Comparison of ENCODE assay signal across 9 cellular contexts in the genomic region with DNA sequence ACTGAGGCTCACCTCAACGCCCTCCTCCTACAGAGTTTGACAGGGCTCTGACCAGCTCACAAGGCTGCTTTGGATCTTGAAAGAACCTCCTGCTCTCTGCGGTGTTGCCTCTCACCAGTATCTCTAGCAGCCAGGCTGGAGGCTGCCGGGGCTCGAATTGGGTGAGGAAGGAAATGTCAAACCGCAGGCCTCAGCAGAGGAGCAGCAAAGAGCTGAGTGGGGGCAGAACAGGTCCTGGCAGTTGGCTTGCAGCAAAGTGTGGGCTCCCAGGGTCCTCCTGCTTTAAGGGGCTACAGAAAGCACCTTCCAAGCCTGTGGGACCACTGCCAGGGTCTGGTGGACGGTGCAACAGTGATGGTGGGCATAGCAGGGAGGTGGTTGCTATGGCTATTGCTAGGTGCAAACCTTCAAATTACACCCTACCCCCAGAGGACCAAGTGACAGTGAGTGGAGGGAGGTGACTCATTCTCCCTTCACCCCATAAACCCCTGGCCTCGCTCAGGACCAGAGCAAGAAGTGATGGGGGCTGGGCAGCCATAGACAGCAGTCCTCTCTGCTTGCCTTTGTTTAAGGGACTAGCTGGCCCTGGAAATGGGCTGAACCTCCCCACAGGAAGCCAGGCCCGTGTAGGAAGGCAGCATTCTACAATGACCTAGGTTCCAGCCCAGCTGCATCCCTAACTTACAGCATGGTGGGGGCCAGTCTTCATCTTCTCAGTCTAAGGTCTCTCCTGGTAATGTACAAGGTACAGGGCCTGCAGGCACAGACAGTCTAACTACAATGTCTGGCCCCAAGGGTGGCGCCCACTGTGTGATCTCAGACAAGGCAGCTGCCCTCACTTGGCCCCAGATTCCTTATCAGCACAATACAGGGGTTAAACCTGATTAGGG. TPM values are rescaled to one million over a fixed set of nuclear protein-coding genes. Genes with fewer than 3 reads are reported as not detected.
A peak's percentile ranks its signal among the peaks of the same experiment; 100 is the strongest.
DNase-seq lines count a peak whose midpoint lies in the region; ATAC-seq and TF ChIP-seq lines count a peak whose summit lies in the region.
"Had no signal": no experiment of that assay in that cellular context is flagged by ENCODE, and none has a peak within 500 bp of the region (broad histone marks: within the 10 kb centered on the region; RNA-seq: fewer than 3 reads in every experiment).

No MANE protein-coding gene starts in this region.

- H3K27ac ChIP-seq in CD8-positive, alpha-beta T cell (ENCODE audit: low read depth, low read length), result peak overlapping the region; percentile 36
- peak overlapping the region in 1 of 2 donors; percentile 1 for H3K27ac ChIP-seq in coronary artery

- H3K9me3 ChIP-seq in CD8-positive, alpha-beta T cell (ENCODE audit: low read length), result no peaks in the 10 kb centered on the region

- H3K36me3 ChIP-seq in CD8-positive, alpha-beta T cell (ENCODE audit: insufficient read depth, low read length), result peaks cover 30% of the 10 kb centered on the region

- peak overlapping the region; percentile 78 for H3K4me3 Mint-ChIP-seq in CD8-positive, alpha-beta T cell
- H3K4me3 Mint-ChIP-seq in activated CD8-positive, alpha-beta T cell treated with anti-CD3 and anti-CD28 coated beads, Interleukin-2, amount 10 ng/mL, durations not matched to agents 7 days and 5 days, result peak overlapping the region; percentile 72

- H3K4me1 Mint-ChIP-seq in CD8-positive, alpha-beta T cell (ENCODE audit: low read depth), result peaks cover 97% of the 10 kb centered on the region
- peaks cover 94% of the 10 kb centered on the region for H3K4me1 Mint-ChIP-seq in activated CD8-positive, alpha-beta T cell treated with anti-CD3 and anti-CD28 coated beads, Interleukin-2, amount 10 ng/mL, durations not matched to agents 7 days and 5 days (ENCODE audit: low read depth)

- CTCF ChIA-PET in CD8-positive, alpha-beta T cell (lab: Charles Lee), result interaction anchor here (0.7 to 6.3 kb wide), 14 partner anchors 11 to 60 kb away, joined by 3 to 70 read pairs (median 8); a partner anchor contains a TSS
- CTCF ChIA-PET in activated CD8-positive, alpha-beta T cell treated with anti-CD3 and anti-CD28 coated beads, Interleukin-2, amount 10 ng/mL, durations not matched to agents 7 days and 5 days (lab: Charles Lee), result interaction anchor here (0.8 to 11.4 kb wide), 11 partner anchors 12 to 60 kb away, joined by 3 to 324 read pairs (median 9); a partner anchor contains a TSS

- peak; percentile 67 for ATAC-seq in CD8-positive, alpha-beta T cell
- ATAC-seq in GM21526 (IDR thresholded peaks at IDR 0.05; ENCODE audit: low FRiP score, unreplicated experiment), result peak; percentile 90
- ATAC-seq in activated CD8-positive, alpha-beta T cell treated with anti-CD3 and anti-CD28 coated beads, Interleukin-2, amount 10 ng/mL, durations not matched to agents 7 days and 5 days, result peak; percentile 77
- ATAC-seq in left cardiac atrium, result peak; percentile 61 to 77

- in situ Hi-C loops in KBM-7 (cut with MboI; ENCODE audit: low pct_unique_long_range_greater_than_20kb, low sequenced_read_pairs), result no loop called here

- no peak for TF ChIP-seq CTCF in CD8-positive, alpha-beta T cell (IDR thresholded peaks at IDR 0.05)
- TF ChIP-seq CTCF in coronary artery (IDR thresholded peaks at IDR 0.05), result no peak

- H3K27ac Mint-ChIP-seq in CD8-positive, alpha-beta T cell, result peak overlapping the region; percentile 97
- H3K27ac Mint-ChIP-seq in activated CD8-positive, alpha-beta T cell treated with anti-CD3 and anti-CD28 coated beads, Interleukin-2, amount 10 ng/mL, durations not matched to agents 7 days and 5 days, result peak overlapping the region; percentile 94

- H3K9me3 Mint-ChIP-seq in CD8-positive, alpha-beta T cell, result no peaks in the 10 kb centered on the region
- H3K9me3 Mint-ChIP-seq in activated CD8-positive, alpha-beta T cell treated with anti-CD3 and anti-CD28 coated beads, Interleukin-2, amount 10 ng/mL, durations not matched to agents 7 days and 5 days (ENCODE audit: insufficient read depth), result no peaks in the 10 kb centered on the region

- intact Hi-C loops in CD8-positive, alpha-beta T cell (cut with DNase I, micrococcal nuclease), result loop anchor here (1.0 to 2.0 kb wide), 7 partner anchors 9 to 52 kb away; no protein-coding TSS in a partner anchor
- intact Hi-C loops in left cardiac atrium (cut with DNase I), result no loop called here

- no peaks in the 10 kb centered on the region for H3K27me3 ChIP-seq in CD8-positive, alpha-beta T cell (ENCODE audit: insufficient read depth, low read length)

- peak overlapping the region; percentile 40 for H3K4me3 ChIP-seq in CD8-positive, alpha-beta T cell (ENCODE audit: low read depth, low read length)
- no peak overlapping the region for H3K4me3 ChIP-seq in coronary artery

- POLR2A ChIA-PET in CD8-positive, alpha-beta T cell (lab: Charles Lee), result interaction anchor here (0.7 to 21.0 kb wide), 13 partner anchors 12 to 60 kb away, joined by 3 to 494 read pairs (median 5); a partner anchor contains a TSS
- POLR2A ChIA-PET in activated CD8-positive, alpha-beta T cell treated with anti-CD3 and anti-CD28 coated beads, Interleukin-2, amount 10 ng/mL, durations not matched to agents 7 days and 5 days (lab: Charles Lee), result interaction anchor here (0.6 to 21.2 kb wide), 6 partner anchors 12 to 173 kb away, joined by 3 to 898 read pairs (median 42); a partner anchor contains a TSS

- H3K36me3 Mint-ChIP-seq in CD8-positive, alpha-beta T cell, result peaks cover 73% of the 10 kb centered on the region
- H3K36me3 Mint-ChIP-seq in activated CD8-positive, alpha-beta T cell treated with anti-CD3 and anti-CD28 coated beads, Interleukin-2, amount 10 ng/mL, durations not matched to agents 7 days and 5 days (ENCODE audit: low read depth), result peaks cover 88% of the 10 kb centered on the region

- no peaks in the 10 kb centered on the region for H3K27me3 Mint-ChIP-seq in CD8-positive, alpha-beta T cell (ENCODE audit: low read depth)
- H3K27me3 Mint-ChIP-seq in activated CD8-positive, alpha-beta T cell treated with anti-CD3 and anti-CD28 coated beads, Interleukin-2, amount 10 ng/mL, durations not matched to agents 7 days and 5 days (ENCODE audit: low read depth), result no peaks in the 10 kb centered on the region

- H3K4me1 ChIP-seq in CD8-positive, alpha-beta T cell (ENCODE audit: insufficient read depth, low read length), result peaks cover 95% of the 10 kb centered on the region

- DNase-seq in CD8-positive, alpha-beta T cell, result peak; percentile 76 to 95 (median 86)
- peak; percentile 98 for DNase-seq in KBM-7
- peak; percentile 97 for DNase-seq in activated CD8-positive, alpha-beta T cell treated with anti-CD3 and anti-CD28 coated beads, Interleukin-2, amount 10 ng/mL, durations not matched to agents 7 days and 5 days
- peak; percentile 50 for DNase-seq in left cardiac atrium
- DNase-seq in stimulated activated CD8-positive, alpha-beta memory T cell treated with anti-CD3 and anti-CD28 coated beads, Interleukin-15, amount 100 ng/mL, for 24 hours (ENCODE audit: low read depth), result peak; percentile 45
- no peak for DNase-seq in coronary artery (ENCODE audit: low spot score)
- no peak for DNase-seq in NCI-H2029 (lab: John Stamatoyannopoulos, UW)

RNA-seq across cellular contexts. Expression of a gene that starts 18.7 kb away (rescaled TPM):
- total RNA-seq in CD8-positive, alpha-beta T cell, result 100 to 1,000 TPM; 132 to 140 TPM
- 100 to 1,000 TPM; 386 TPM for total RNA-seq in activated CD8-positive, alpha-beta T cell treated with anti-CD3 and anti-CD28 coated beads, Interleukin-2, amount 10 ng/mL, durations not matched to agents 7 days and 5 days
- total RNA-seq in left cardiac atrium, result 10 to 100 TPM; 10.6 to 12.3 TPM
- total RNA-seq: Daoy had no signal

RNA-seq across cellular contexts. Expression of a gene that starts 46.1 kb away (rescaled TPM):
- total RNA-seq in CD8-positive, alpha-beta T cell, result not detected
- not detected for total RNA-seq in activated CD8-positive, alpha-beta T cell treated with anti-CD3 and anti-CD28 coated beads, Interleukin-2, amount 10 ng/mL, durations not matched to agents 7 days and 5 days
- total RNA-seq in left cardiac atrium, result not detected
- total RNA-seq: Daoy had no signal

Comparison
In these comparisons a context has a peak if more than half of its experiments do, and no peak if none do; other contexts are left out.
1. DNase-seq: peak in CD8-positive, alpha-beta T cell (7 of 7), KBM-7 (single experiment), activated CD8-positive, alpha-beta T cell treated with anti-CD3 and anti-CD28 coated beads, Interleukin-2, amount 10 ng/mL, durations not matched to agents 7 days and 5 days (single experiment), left cardiac atrium (single experiment) and stimulated activated CD8-positive, alpha-beta memory T cell treated with anti-CD3 and anti-CD28 coated beads, Interleukin-15, amount 100 ng/mL, for 24 hours (single experiment); none in coronary artery (single experiment) and NCI-H2029 (single experiment).
2. RNA of a gene that starts 18.7 kb away (total RNA-seq): 386 TPM in activated CD8-positive, alpha-beta T cell treated with anti-CD3 and anti-CD28 coated beads, Interleukin-2, amount 10 ng/mL, durations not matched to agents 7 days and 5 days and 132 to 140 TPM in CD8-positive, alpha-beta T cell; 10.6 to 12.3 TPM in left cardiac atrium; every median in the first group is over 4 times any median in the second.
3. intact Hi-C loops: an anchor here in CD8-positive, alpha-beta T cell (1.0 to 2.0 kb wide); none called in left cardiac atrium.
4. Peak in every context shown above with its lines, with median percentiles within 50 percentile points of each other: ATAC-seq.